8 cellular contexts compared by ENCODE assay signal in genomic region chr17:66625321-66625767, GRCh38.
DNase-seq lines count a peak whose midpoint lies in the region; ATAC-seq and TF ChIP-seq lines count a peak whose summit lies in the region.

No MANE protein-coding gene starts in this region.

- TF ChIP-seq EP300 in tibial nerve (IDR thresholded peaks at IDR 0.05) = no peak

- intact Hi-C loops in left ventricle myocardium inferior (cut with micrococcal nuclease) = no loop called here

- H3K4me1 ChIP-seq in left ventricle myocardium inferior = peaks cover 4% of the 10 kb centered on the region
- peaks cover 0 to 6% (median 0%) of the 10 kb centered on the region in 4 donors for H3K4me1 ChIP-seq in tibial nerve

- H3K9me3 ChIP-seq in left ventricle myocardium inferior (replicated peaks) (no peaks in the 10 kb centered on the region), tibial nerve (no peaks in the 10 kb centered on the region)

- 62 to 64% methylated on average over 2 of the region's 2 CpGs for WGBS in tibial nerve, 2 donors

- TF ChIP-seq POLR2A in tibial nerve (IDR thresholded peaks at IDR 0.05) = no peak

- CTCF ChIA-PET in BJ (lab: Yijun Ruan, JAX) = interaction anchor here (0.6 to 1.2 kb wide), 5 partner anchors 9 to 363 kb away, joined by 3 to 4 read pairs (median 3); no protein-coding TSS in a partner anchor
- CTCF ChIA-PET in RWPE1 (lab: Yijun Ruan, JAX) = interaction anchor here (0.6 to 1.0 kb wide), 8 partner anchors 26 to 1316 kb away, joined by 3 to 4 read pairs (median 3); no protein-coding TSS in a partner anchor

- H3K4me3 ChIP-seq in BJ (ENCODE audit: low read depth, low read length) = no peak overlapping the region
- H3K4me3 ChIP-seq in left ventricle myocardium inferior = no peak overlapping the region
- no peak overlapping the region for H3K4me3 ChIP-seq in tibial nerve

- H3K36me3 ChIP-seq in BJ (ENCODE audit: control insufficient read depth, insufficient read depth, low read length) = no peaks in the 10 kb centered on the region
- no peaks in the 10 kb centered on the region for H3K36me3 ChIP-seq in left ventricle myocardium inferior
- H3K36me3 ChIP-seq in tibial nerve = no peaks in the 10 kb centered on the region

- TF ChIP-seq CTCF in BJ (IDR thresholded peaks at IDR 0.05; ENCODE audit: insufficient read depth, low read depth, low read length) = peak; percentile 40
- TF ChIP-seq CTCF in RWPE1 (conservative IDR thresholded peaks at IDR 0.05; ENCODE audit: low read depth) = peak; percentile 74
- peak; percentile 67 for TF ChIP-seq CTCF in left ventricle myocardium inferior (IDR thresholded peaks at IDR 0.05; ENCODE audit: borderline replicate concordance)
- TF ChIP-seq CTCF in tibial nerve (IDR thresholded peaks at IDR 0.05) = peak in 3 of 5 experiments; percentile 7 to 56 (median 34)

- POLR2A ChIA-PET in BJ (lab: Charles Lee) = no interaction called here
- POLR2A ChIA-PET in RWPE1 (lab: Yijun Ruan, JAX; ENCODE audit: low non-redundant PET) = no interaction called here

- ATAC-seq in HG03135 (IDR thresholded peaks at IDR 0.05; ENCODE audit: unreplicated experiment) (no peak), HG02588 (IDR thresholded peaks at IDR 0.05; ENCODE audit: unreplicated experiment) (no peak)

- H3K27ac ChIP-seq in RWPE1 (no peak overlapping the region), left ventricle myocardium inferior (replicated peaks) (no peak overlapping the region), tibial nerve (no peak overlapping the region)

- no peaks in the 10 kb centered on the region for H3K27me3 ChIP-seq in BJ (ENCODE audit: control insufficient read depth, insufficient read depth, low read length)
- no peaks in the 10 kb centered on the region for H3K27me3 ChIP-seq in left ventricle myocardium inferior (ENCODE audit: low read depth)
- H3K27me3 ChIP-seq in tibial nerve = no peaks in the 10 kb centered on the region

- DNase-seq in BJ (ENCODE audit: low read depth) (no peak), HT1080 (ENCODE audit: low read depth) (peak; percentile 37), RWPE1 (ENCODE audit: low spot score) (peak; percentile 48), left ventricle myocardium inferior (no peak), tibial nerve (ENCODE audit: low spot score in 2 of 2) (no peak), cerebellar nuclear complex (lab: John Stamatoyannopoulos, UW) (no peak)

Comparison
In these comparisons a context has a peak if more than half of its experiments do, and no peak if none do; other contexts are left out.
1. DNase-seq: peak in HT1080 (single experiment) and RWPE1 (single experiment); none in BJ (single experiment), left ventricle myocardium inferior (single experiment), tibial nerve (0 of 2) and cerebellar nuclear complex (0 of 2).
2. Peak in every context shown above with its lines, with median percentiles within 50 percentile points of each other: CTCF ChIP-seq.